Comparison of ENCODE assay signal across 14 cellular contexts in genomic region chr13:74770361-74770760, GRCh38.
DNase-seq lines count a peak whose midpoint lies in the region; ATAC-seq and TF ChIP-seq lines count a peak whose summit lies in the region.
"Had no signal": no experiment of that assay in that cellular context is flagged by ENCODE, and none has a peak within 500 bp of the region (broad histone marks: within the 10 kb centered on the region; RNA-seq: fewer than 3 reads in every experiment).

No MANE protein-coding gene starts in this region.

- peak; percentile 20 for ATAC-seq in Right ventricle myocardium superior (ENCODE audit: poor library complexity)
- peak; percentile 61 for ATAC-seq in aorta (ENCODE audit: low FRiP score)
- no peak for ATAC-seq in mucosa of descending colon
- ATAC-seq: activated CD8-positive, alpha-beta memory T cell treated with anti-CD3 and anti-CD28 coated beads, Interleukin-2, amount 10 ng/mL, durations not matched to agents 7 days and 5 days; HCT116; left lobe of liver had no signal

- H3K36me3 ChIP-seq in right atrium auricular region (no peaks in the 10 kb centered on the region), aorta (ENCODE audit: control insufficient read depth in 1 of 2, insufficient read depth in 2 of 2, low read length in 1 of 2) (no peaks in the 10 kb centered on the region), mucosa of descending colon (ENCODE audit: low read depth) (no peaks in the 10 kb centered on the region)
- H3K36me3 ChIP-seq: SJSA1, upper lobe of left lung had no signal

- H3K9me3 ChIP-seq in right atrium auricular region (no peaks in the 10 kb centered on the region), aorta (ENCODE audit: control insufficient read depth, low read length) (no peaks in the 10 kb centered on the region), mucosa of descending colon (no peaks in the 10 kb centered on the region)
- H3K9me3 ChIP-seq: SJSA1, upper lobe of left lung had no signal

- in situ Hi-C loops in astrocyte of the cerebellum (cut with HindIII; ENCODE audit: low sequenced_read_pairs) = no loop called here

- intact Hi-C loops in Right ventricle myocardium superior (cut with DNase I) (no loop called here), aorta (cut with DNase I) (no loop called here), mucosa of descending colon (cut with DNase I, micrococcal nuclease) (no loop called here)

- H3K4me1 ChIP-seq in right atrium auricular region (no peaks in the 10 kb centered on the region), aorta (ENCODE audit: control insufficient read depth in 1 of 2, insufficient read depth in 2 of 2, low read length in 2 of 2) (no peaks in the 10 kb centered on the region), mucosa of descending colon (ENCODE audit: low read depth) (no peaks in the 10 kb centered on the region)
- H3K4me1 ChIP-seq: upper lobe of left lung had no signal

- H3K27ac ChIP-seq in right atrium auricular region = no peak overlapping the region
- H3K27ac ChIP-seq in aorta (ENCODE audit: low read depth in 1 of 2, low read length in 2 of 2) = no peak overlapping the region
- H3K27ac ChIP-seq: SJSA1, upper lobe of left lung had no signal

- H3K4me3 ChIP-seq in right atrium auricular region = no peak overlapping the region
- no peak overlapping the region for H3K4me3 ChIP-seq in astrocyte of the cerebellum (ENCODE audit: low read depth, low read length)
- no peak overlapping the region for H3K4me3 ChIP-seq in aorta (ENCODE audit: low read length in 2 of 2)
- no peak overlapping the region for H3K4me3 ChIP-seq in mucosa of descending colon
- H3K4me3 ChIP-seq: SJSA1, upper lobe of left lung had no signal

- H3K27me3 ChIP-seq in right atrium auricular region (no peaks in the 10 kb centered on the region), aorta (ENCODE audit: control insufficient read depth in 1 of 2, insufficient read depth in 2 of 2, low read length in 1 of 2) (no peaks in the 10 kb centered on the region)
- H3K27me3 ChIP-seq: SJSA1, upper lobe of left lung had no signal

- DNase-seq in Right ventricle myocardium superior (no peak), right atrium auricular region (ENCODE audit: low spot score) (no peak), astrocyte of the cerebellum (ENCODE audit: low read depth) (peak; percentile 59), glomerular visceral epithelial cell (ENCODE audit: extremely low spot score) (peak; percentile 64), aorta (no peak), putamen (ENCODE audit: low spot score) (no peak), NOMO-1 treated with DMSO at 0.1 percent for 48 hours (lab: John Stamatoyannopoulos, UW; ENCODE audit: unreplicated experiment) (no peak), mucosa of descending colon (no peak)
- DNase-seq: activated CD8-positive, alpha-beta memory T cell treated with anti-CD3 and anti-CD28 coated beads, Interleukin-2, amount 10 ng/mL, durations not matched to agents 7 days and 5 days; nephron progenitor cell; upper lobe of left lung had no signal

- no peak for TF ChIP-seq CTCF in right atrium auricular region (IDR thresholded peaks at IDR 0.05)
- no peak for TF ChIP-seq CTCF in astrocyte of the cerebellum (IDR thresholded peaks at IDR 0.05; ENCODE audit: low read depth, low read length, missing control alignments)
- TF ChIP-seq CTCF in mucosa of descending colon (IDR thresholded peaks at IDR 0.05) = no peak

Comparison
In these comparisons a context has a peak if more than half of its experiments do, and no peak if none do; other contexts are left out.
1. DNase-seq: peak in astrocyte of the cerebellum (single experiment) and glomerular visceral epithelial cell (single experiment); none in Right ventricle myocardium superior (single experiment), right atrium auricular region (single experiment), aorta (0 of 2), putamen (single experiment), NOMO-1 treated with DMSO at 0.1 percent for 48 hours (single experiment) and mucosa of descending colon (0 of 3).